34 cellular contexts compared by ENCODE assay signal in genomic region chr3:179995406-179995805, GRCh38. TPM values are rescaled to one million over a fixed set of nuclear protein-coding genes. Genes with fewer than 3 reads are reported as not detected.
"Had no signal": no experiment of that assay in that cellular context is flagged by ENCODE, and none has a peak within 500 bp of the region (broad histone marks: within the 10 kb centered on the region; RNA-seq: fewer than 3 reads in every experiment).

No MANE protein-coding gene starts in this region.

- DNase-seq: activated B cell treated with CpG ODN at 0.5 μM for 24 hours; activated CD4-positive, alpha-beta memory T cell treated with anti-CD3 and anti-CD28 coated beads for 36 hours; activated CD4-positive, alpha-beta T cell treated with anti-CD3 and anti-CD28 coated beads for 4 hours; activated CD4-positive, alpha-beta T cell treated with anti-CD3 and anti-CD28 coated beads, Interleukin-2, amount 10 ng/mL, durations not matched to agents 24 days and 14 days; activated CD4-positive, alpha-beta T cell treated with anti-CD3 and anti-CD28 coated beads, Interleukin-2, amount 50 U/mL, for 1 hour; activated CD4-positive, alpha-beta T cell treated with anti-CD3 and anti-CD28 coated beads, Interleukin-2, amount 50 U/mL, for 4 hours; activated CD4-positive, CD25-positive, alpha-beta regulatory T cell treated with anti-CD3 and anti-CD28 coated beads, Interleukin-2, amount 50 U/mL, for 72 hours; activated CD8-positive, alpha-beta memory T cell treated with anti-CD3 and anti-CD28 coated beads, Interleukin-2, amount 50 U/mL, for 4 hours; activated CD8-positive, alpha-beta T cell treated with anti-CD3 and anti-CD28 coated beads for 36 hours; activated effector memory CD4-positive, alpha-beta T cell treated with anti-CD3 and anti-CD28 coated beads, Interleukin-2, amount 50 U/mL, for 16 hours; activated gamma-delta T cell treated with Interleukin-2 at 50 U/mL for 16 hours; activated naive CD4-positive, alpha-beta T cell; activated naive CD4-positive, alpha-beta T cell treated with anti-CD3 and anti-CD28 coated beads for 36 hours; activated naive CD4-positive, alpha-beta T cell treated with anti-CD3 and anti-CD28 coated beads, Interleukin-2, amount 50 U/mL, for 16 hours; activated naive CD8-positive, alpha-beta T cell treated with anti-CD3 and anti-CD28 coated beads for 36 hours; activated T-cell treated with anti-CD3 and anti-CD28 coated beads for 4 hours; activated T-cell treated with anti-CD3 and anti-CD28 coated beads, Interleukin-2, amount 50 U/mL, for 1 hour; activated T-cell treated with anti-CD3 and anti-CD28 coated beads, Interleukin-2, amount 50 U/mL, for 4 hours; activated T-cell treated with anti-CD3 and anti-CD28 coated beads, Interleukin-2, amount 50 U/mL, for 72 hours; adrenal gland; amniotic stem cell; aorta; body of pancreas; brain microvascular endothelial cell; central memory CD4-positive, alpha-beta T cell; T-helper 1 cell; T-helper 2 cell; T-helper 9 cell had no signal

- H3K9me3 ChIP-seq: adrenal gland, body of pancreas had no signal

- H3K27me3 ChIP-seq: adrenal gland, body of pancreas, brain microvascular endothelial cell, breast epithelium, cardiac muscle cell had no signal

- H3K4me1 ChIP-seq: adrenal gland, body of pancreas, breast epithelium had no signal

- ATAC-seq: activated CD8-positive, alpha-beta T cell treated with anti-CD3 and anti-CD28 coated beads for 36 hours; activated naive CD4-positive, alpha-beta T cell treated with anti-CD3 and anti-CD28 coated beads, Interleukin-2, amount 50 U/mL, for 72 hours; activated T-cell treated with anti-CD3 and anti-CD28 coated beads, Interleukin-2, amount 50 U/mL, for 4 hours; activated T-cell treated with anti-CD3 and anti-CD28 coated beads, Interleukin-2, amount 50 U/mL, for 72 hours; activated T-helper 17 cell treated with anti-CD3 and anti-CD28 coated beads, Interleukin-2, amount 50 U/mL, for 72 hours; body of pancreas had no signal

- H3K27ac ChIP-seq: adrenal gland, body of pancreas, brain microvascular endothelial cell, breast epithelium, cardiac muscle cell, VCaP had no signal

- H3K4me3 ChIP-seq: adrenal gland, body of pancreas, breast epithelium, cardiac muscle cell had no signal

- H3K36me3 ChIP-seq: adrenal gland, brain microvascular endothelial cell, breast epithelium, cardiac muscle cell had no signal

RNA-seq across cellular contexts. Expression of gene PEX5L, which starts 41.3 kb away (rescaled TPM):
- total RNA-seq: activated B cell treated with CpG ODN at 0.5 μM for 24 hours; activated CD4-positive, alpha-beta memory T cell treated with anti-CD3 and anti-CD28 coated beads for 36 hours; activated CD8-positive, alpha-beta memory T cell treated with anti-CD3 and anti-CD28 coated beads for 36 hours; activated CD8-positive, alpha-beta T cell treated with anti-CD3 and anti-CD28 coated beads for 36 hours; activated naive CD4-positive, alpha-beta T cell treated with anti-CD3 and anti-CD28 coated beads for 36 hours; activated naive CD4-positive, alpha-beta T cell treated with anti-CD3 and anti-CD28 coated beads, Interleukin-2, amount 50 U/mL, for 72 hours; activated naive CD8-positive, alpha-beta T cell treated with anti-CD3 and anti-CD28 coated beads for 36 hours had no signal
